Comparison of ENCODE assay signal across 2 cellular contexts in the genomic region with DNA sequence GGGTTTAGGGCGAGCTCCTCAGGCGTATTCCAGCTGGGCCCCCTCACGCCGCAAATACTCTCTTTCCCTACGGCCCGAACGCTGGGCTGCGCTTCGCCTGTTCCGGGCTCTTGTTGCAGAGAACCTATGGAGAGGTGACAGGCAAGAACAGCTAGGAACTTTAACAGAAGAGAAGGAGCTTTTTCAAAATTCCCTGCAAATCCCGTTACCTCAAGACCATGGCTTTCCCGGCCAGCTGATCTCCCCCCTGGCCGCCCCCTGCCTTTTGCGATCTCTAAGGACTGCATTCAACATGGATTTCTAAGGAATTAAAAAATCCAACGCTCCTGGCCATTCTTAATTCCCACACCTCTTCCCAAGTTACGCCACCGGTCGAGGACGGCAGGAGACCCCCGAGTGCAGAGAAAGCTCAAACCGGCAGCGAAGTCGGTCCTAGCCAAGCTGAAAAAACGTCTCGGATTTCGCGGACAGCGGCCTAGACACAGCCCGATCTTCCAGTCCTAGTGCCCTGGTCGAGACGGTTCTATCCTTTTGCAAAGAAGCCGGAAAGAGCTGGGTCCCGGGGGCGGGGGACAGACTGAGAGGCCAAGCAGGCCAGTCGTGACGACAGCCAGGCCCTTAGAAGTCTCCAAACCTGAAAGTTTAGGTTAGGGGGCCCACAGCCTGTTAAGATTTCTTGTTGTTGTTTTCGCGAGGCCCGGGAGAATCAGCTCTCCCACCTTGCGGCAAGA.
TF ChIP-seq lines count a peak whose summit lies in the region.

No MANE protein-coding gene starts in this region.

TF ChIP-seq in H1, 55 proteins besides CTCF, POLR2A, EP300 and RAD21:
- TF ChIP-seq CHD2 (IDR thresholded peaks at IDR 0.05; ENCODE audit: low read length) (no peak), SUZ12 (IDR thresholded peaks at IDR 0.05; ENCODE audit: low read length) (peak; percentile 96), E2F6 (IDR thresholded peaks at IDR 0.05) (no peak), KDM4A (IDR thresholded peaks at IDR 0.05; ENCODE audit: low read depth, low read length, severe bottlenecking) (peak; percentile 28), SIX5 (IDR thresholded peaks at IDR 0.05; ENCODE audit: low read depth, low read length) (no peak), YY1 (IDR thresholded peaks at IDR 0.05; ENCODE audit: low read depth, low read length) (no peak), RNF2 (IDR thresholded peaks at IDR 0.05; ENCODE audit: borderline replicate concordance, low read depth, low read length, missing control alignments, poor library complexity, severe bottlenecking) (peak; percentile 77), SRF (IDR thresholded peaks at IDR 0.05; ENCODE audit: low read depth, low read length) (no peak), PHF8 (conservative IDR thresholded peaks at IDR 0.05; ENCODE audit: low read depth, low read length) (no peak), EZH2 (IDR thresholded peaks at IDR 0.05; ENCODE audit: low read depth, low read length, severe bottlenecking) (peak; percentile 88)

TF ChIP-seq in neural cell, 6 proteins besides CTCF, POLR2A, EP300 and RAD21:
- peak; percentile 93 for TF ChIP-seq EZH2 (IDR thresholded peaks at IDR 0.05; ENCODE audit: borderline replicate concordance, insufficient read depth, low read length, poor library complexity, severe bottlenecking)
- TF ChIP-seq, protein P1, sequence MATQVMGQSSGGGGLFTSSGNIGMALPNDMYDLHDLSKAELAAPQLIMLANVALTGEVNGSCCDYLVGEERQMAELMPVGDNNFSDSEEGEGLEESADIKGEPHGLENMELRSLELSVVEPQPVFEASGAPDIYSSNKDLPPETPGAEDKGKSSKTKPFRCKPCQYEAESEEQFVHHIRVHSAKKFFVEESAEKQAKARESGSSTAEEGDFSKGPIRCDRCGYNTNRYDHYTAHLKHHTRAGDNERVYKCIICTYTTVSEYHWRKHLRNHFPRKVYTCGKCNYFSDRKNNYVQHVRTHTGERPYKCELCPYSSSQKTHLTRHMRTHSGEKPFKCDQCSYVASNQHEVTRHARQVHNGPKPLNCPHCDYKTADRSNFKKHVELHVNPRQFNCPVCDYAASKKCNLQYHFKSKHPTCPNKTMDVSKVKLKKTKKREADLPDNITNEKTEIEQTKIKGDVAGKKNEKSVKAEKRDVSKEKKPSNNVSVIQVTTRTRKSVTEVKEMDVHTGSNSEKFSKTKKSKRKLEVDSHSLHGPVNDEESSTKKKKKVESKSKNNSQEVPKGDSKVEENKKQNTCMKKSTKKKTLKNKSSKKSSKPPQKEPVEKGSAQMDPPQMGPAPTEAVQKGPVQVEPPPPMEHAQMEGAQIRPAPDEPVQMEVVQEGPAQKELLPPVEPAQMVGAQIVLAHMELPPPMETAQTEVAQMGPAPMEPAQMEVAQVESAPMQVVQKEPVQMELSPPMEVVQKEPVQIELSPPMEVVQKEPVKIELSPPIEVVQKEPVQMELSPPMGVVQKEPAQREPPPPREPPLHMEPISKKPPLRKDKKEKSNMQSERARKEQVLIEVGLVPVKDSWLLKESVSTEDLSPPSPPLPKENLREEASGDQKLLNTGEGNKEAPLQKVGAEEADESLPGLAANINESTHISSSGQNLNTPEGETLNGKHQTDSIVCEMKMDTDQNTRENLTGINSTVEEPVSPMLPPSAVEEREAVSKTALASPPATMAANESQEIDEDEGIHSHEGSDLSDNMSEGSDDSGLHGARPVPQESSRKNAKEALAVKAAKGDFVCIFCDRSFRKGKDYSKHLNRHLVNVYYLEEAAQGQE (IDR thresholded peaks at IDR 0.05; ENCODE audit: borderline replicate concordance), result no peak
